Comparison of ENCODE assay signal across 1 cellular context in the genomic region with DNA sequence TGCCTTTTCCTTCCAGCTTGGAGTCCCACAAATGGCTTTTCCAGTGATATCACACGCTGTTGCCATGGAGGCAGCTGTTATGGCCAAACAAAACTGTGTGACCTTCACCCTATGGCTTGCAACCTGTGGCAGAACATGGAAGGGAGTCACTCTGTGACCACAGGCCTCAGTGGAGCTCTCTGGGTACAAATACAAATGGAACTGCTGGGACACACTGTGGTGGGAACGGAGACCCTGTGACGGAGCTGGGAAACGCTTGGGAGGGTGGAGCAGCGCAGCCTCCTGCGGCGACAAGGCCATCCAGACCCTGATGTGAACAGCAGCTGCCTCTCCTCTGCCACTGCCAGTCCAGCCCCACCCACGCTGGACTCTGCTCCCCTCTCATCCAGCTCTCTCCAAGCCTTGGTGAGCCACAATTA.
TF ChIP-seq lines count a peak whose summit lies in the region.

No MANE protein-coding gene starts in this region.

TF ChIP-seq in WTC11, 78 proteins besides CTCF, POLR2A, EP300 and RAD21 (continued from another document):
- no peak for TF ChIP-seq SMAD4 (CRISPR knock-in tag; IDR thresholded peaks at IDR 0.05)
- TF ChIP-seq EMX1 (CRISPR knock-in tag; IDR thresholded peaks at IDR 0.05): no peak
- TF ChIP-seq ATF1 (CRISPR knock-in tag; IDR thresholded peaks at IDR 0.05): no peak
- TF ChIP-seq ZNF263 (CRISPR knock-in tag; IDR thresholded peaks at IDR 0.05; ENCODE audit: low read depth): no peak
- TF ChIP-seq, protein P1, sequence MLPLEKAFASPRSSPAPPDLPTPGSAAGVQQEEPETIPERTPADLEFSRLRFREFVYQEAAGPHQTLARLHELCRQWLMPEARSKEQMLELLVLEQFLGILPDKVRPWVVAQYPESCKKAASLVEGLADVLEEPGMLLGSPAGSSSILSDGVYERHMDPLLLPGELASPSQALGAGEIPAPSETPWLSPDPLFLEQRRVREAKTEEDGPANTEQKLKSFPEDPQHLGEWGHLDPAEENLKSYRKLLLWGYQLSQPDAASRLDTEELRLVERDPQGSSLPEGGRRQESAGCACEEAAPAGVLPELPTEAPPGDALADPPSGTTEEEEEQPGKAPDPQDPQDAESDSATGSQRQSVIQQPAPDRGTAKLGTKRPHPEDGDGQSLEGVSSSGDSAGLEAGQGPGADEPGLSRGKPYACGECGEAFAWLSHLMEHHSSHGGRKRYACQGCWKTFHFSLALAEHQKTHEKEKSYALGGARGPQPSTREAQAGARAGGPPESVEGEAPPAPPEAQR (CRISPR knock-in tag; IDR thresholded peaks at IDR 0.05): no peak
